ENCODE assay signal across 19 cellular contexts in the genomic region with DNA sequence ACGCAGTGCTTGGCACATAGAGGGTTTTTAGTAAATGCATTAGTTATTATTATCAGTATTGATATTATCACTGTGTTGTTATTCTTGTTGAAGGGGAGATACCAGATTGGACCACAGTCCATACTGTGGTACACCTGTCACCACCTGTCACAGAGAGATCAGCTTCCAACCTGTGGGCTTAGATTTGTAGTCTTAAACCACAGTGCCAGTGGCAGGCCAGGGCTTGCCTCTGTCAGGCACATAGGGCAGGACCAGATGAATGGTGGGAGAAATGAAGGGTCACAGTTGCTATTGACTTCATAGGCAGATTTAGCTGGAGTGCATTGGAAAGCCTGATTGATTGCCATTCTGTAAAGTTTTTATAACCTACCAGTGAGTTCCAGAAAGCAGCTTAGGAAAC. TPM values are rescaled to one million over a fixed set of nuclear protein-coding genes. Genes with fewer than 3 reads are reported as not detected.
DNase-seq lines count a peak whose midpoint lies in the region; ATAC-seq and TF ChIP-seq lines count a peak whose summit lies in the region.
"Had no signal": no experiment of that assay in that cellular context is flagged by ENCODE, and none has a peak within 500 bp of the region (broad histone marks: within the 10 kb centered on the region; RNA-seq: fewer than 3 reads in every experiment).

No MANE protein-coding gene starts in this region.

- no peak overlapping the region for H3K4me3 Mint-ChIP-seq in activated T-cell treated with anti-CD3 and anti-CD28 coated beads, Interleukin-2, amount 50 U/mL, for 24 hours
- H3K4me3 Mint-ChIP-seq in activated T-helper 17 cell treated with anti-CD3 and anti-CD28 coated beads, Interleukin-2, amount 50 U/mL, for 72 hours, result no peak overlapping the region
- H3K4me3 Mint-ChIP-seq in glutamatergic neuron (ENCODE audit: unreplicated experiment), result no peak overlapping the region
- H3K4me3 Mint-ChIP-seq: CD4-positive, CD25-positive, alpha-beta regulatory T cell; CD8-positive, alpha-beta memory T cell; H9 had no signal

- no peak for TF ChIP-seq CTCF in psoas muscle (IDR thresholded peaks at IDR 0.05)
- no peak for TF ChIP-seq CTCF in glutamatergic neuron (IDR thresholded peaks at IDR 0.05; ENCODE audit: partially characterized antibody, unreplicated experiment)

- intact Hi-C loops in psoas muscle (cut with DNase I), result no loop called here

- H3K9me3 ChIP-seq in psoas muscle, result no peaks in the 10 kb centered on the region
- H3K9me3 ChIP-seq: BE2C had no signal

- peaks cover 12 to 95% of the 10 kb centered on the region in 2 donors for H3K36me3 ChIP-seq in psoas muscle (ENCODE audit: insufficient read depth in 1 of 2, low read depth in 1 of 2)

- H3K27ac Mint-ChIP-seq in activated T-cell treated with anti-CD3 and anti-CD28 coated beads, Interleukin-2, amount 50 U/mL, for 24 hours, result peak overlapping the region; percentile 5
- H3K27ac Mint-ChIP-seq in activated T-helper 17 cell treated with anti-CD3 and anti-CD28 coated beads, Interleukin-2, amount 50 U/mL, for 72 hours, result peak overlapping the region; percentile 15
- no peak overlapping the region for H3K27ac Mint-ChIP-seq in glutamatergic neuron (ENCODE audit: unreplicated experiment)
- H3K27ac Mint-ChIP-seq: H9 had no signal

- H3K4me3 ChIP-seq in psoas muscle, result no peak overlapping the region
- H3K4me3 ChIP-seq: GM12878 had no signal

- ATAC-seq in activated T-helper 17 cell treated with anti-CD3 and anti-CD28 coated beads, Interleukin-2, amount 50 U/mL, for 72 hours (replicated peaks), result no peak
- peak in 1 of 4 donors; percentile 74 for ATAC-seq in psoas muscle
- ATAC-seq: GM12878 had no signal

- no peaks in the 10 kb centered on the region for H3K27me3 ChIP-seq in psoas muscle (ENCODE audit: insufficient read depth in 3 of 3, low read length in 2 of 3)
- H3K27me3 ChIP-seq: BE2C had no signal

- DNase-seq in activated T-cell treated with anti-CD3 and anti-CD28 coated beads, Interleukin-2, amount 50 U/mL, for 24 hours, result no peak
- DNase-seq in activated T-cell treated with anti-CD3 and anti-CD28 coated beads, Interleukin-2, amount 50 U/mL, for 1 hour, result no peak
- DNase-seq in NCI-H2171 treated with DMSO at 0.1 percent for 48 hours (lab: John Stamatoyannopoulos, UW), result peak; percentile 77
- no peak for DNase-seq in psoas muscle
- DNase-seq in NK-92 (lab: John Stamatoyannopoulos, UW; ENCODE audit: unreplicated experiment), result no peak
- DNase-seq in glutamatergic neuron, result no peak
- DNase-seq: ACHN; BE2C; C1 segment of cervical spinal cord; CD4-positive, CD25-positive, alpha-beta regulatory T cell; CD8-positive, alpha-beta memory T cell; COR-L47; DMS 273 treated with DMSO at 0.1 percent for 48 hours; DMS53; DND-41; EL; H9 had no signal

- H3K27me3 Mint-ChIP-seq in activated T-cell treated with anti-CD3 and anti-CD28 coated beads, Interleukin-2, amount 50 U/mL, for 24 hours, result no peaks in the 10 kb centered on the region
- no peaks in the 10 kb centered on the region for H3K27me3 Mint-ChIP-seq in activated T-helper 17 cell treated with anti-CD3 and anti-CD28 coated beads, Interleukin-2, amount 50 U/mL, for 72 hours
- peaks cover 2% of the 10 kb centered on the region for H3K27me3 Mint-ChIP-seq in glutamatergic neuron (ENCODE audit: unreplicated experiment)
- H3K27me3 Mint-ChIP-seq: CD4-positive, CD25-positive, alpha-beta regulatory T cell; CD8-positive, alpha-beta memory T cell had no signal

- H3K4me1 Mint-ChIP-seq in activated T-cell treated with anti-CD3 and anti-CD28 coated beads, Interleukin-2, amount 50 U/mL, for 24 hours (ENCODE audit: low read depth), result peaks cover 7% of the 10 kb centered on the region
- peaks cover 5% of the 10 kb centered on the region for H3K4me1 Mint-ChIP-seq in activated T-helper 17 cell treated with anti-CD3 and anti-CD28 coated beads, Interleukin-2, amount 50 U/mL, for 72 hours
- H3K4me1 Mint-ChIP-seq in glutamatergic neuron (ENCODE audit: low read depth, unreplicated experiment), result no peaks in the 10 kb centered on the region
- H3K4me1 Mint-ChIP-seq: CD4-positive, CD25-positive, alpha-beta regulatory T cell; H9 had no signal

- no peaks in the 10 kb centered on the region for H3K4me1 ChIP-seq in psoas muscle
- H3K4me1 ChIP-seq: BE2C had no signal

- H3K27ac ChIP-seq in psoas muscle, result peak overlapping the region; percentile 14

- H3K36me3 Mint-ChIP-seq in activated T-cell treated with anti-CD3 and anti-CD28 coated beads, Interleukin-2, amount 50 U/mL, for 24 hours (ENCODE audit: low read depth), result peaks cover 95% of the 10 kb centered on the region
- H3K36me3 Mint-ChIP-seq in activated T-helper 17 cell treated with anti-CD3 and anti-CD28 coated beads, Interleukin-2, amount 50 U/mL, for 72 hours (ENCODE audit: low read depth), result peaks cover 100% of the 10 kb centered on the region
- peaks cover 4% of the 10 kb centered on the region for H3K36me3 Mint-ChIP-seq in glutamatergic neuron (ENCODE audit: unreplicated experiment)

- H3K9me3 Mint-ChIP-seq in activated T-cell treated with anti-CD3 and anti-CD28 coated beads, Interleukin-2, amount 50 U/mL, for 24 hours, result no peaks in the 10 kb centered on the region
- H3K9me3 Mint-ChIP-seq in activated T-helper 17 cell treated with anti-CD3 and anti-CD28 coated beads, Interleukin-2, amount 50 U/mL, for 72 hours, result no peaks in the 10 kb centered on the region
- peaks cover 1% of the 10 kb centered on the region for H3K9me3 Mint-ChIP-seq in glutamatergic neuron (ENCODE audit: unreplicated experiment)
- H3K9me3 Mint-ChIP-seq: CD8-positive, alpha-beta memory T cell; H9 had no signal

- WGBS in psoas muscle, 3 donors, result 87 to 97% (median 96%) methylated on average over 1 of the region's 1 CpG

RNA-seq across cellular contexts. Expression of a gene that starts 35.1 kb away (rescaled TPM):
- 10 to 100 TPM; 40.3 to 46.4 TPM for total RNA-seq in activated T-helper 17 cell treated with anti-CD3 and anti-CD28 coated beads, Interleukin-2, amount 50 U/mL, for 72 hours
- total RNA-seq in psoas muscle, result 10 to 100 TPM; 49.6 to 73.1 (median 67.1) TPM
- polyA plus RNA-seq in psoas muscle, result 10 to 100 TPM; 41.2 to 56.4 (median 46.2) TPM
- total RNA-seq in glutamatergic neuron (ENCODE audit: unreplicated experiment), result 20.0 TPM
